11 cellular contexts compared by ENCODE assay signal in the genomic region with DNA sequence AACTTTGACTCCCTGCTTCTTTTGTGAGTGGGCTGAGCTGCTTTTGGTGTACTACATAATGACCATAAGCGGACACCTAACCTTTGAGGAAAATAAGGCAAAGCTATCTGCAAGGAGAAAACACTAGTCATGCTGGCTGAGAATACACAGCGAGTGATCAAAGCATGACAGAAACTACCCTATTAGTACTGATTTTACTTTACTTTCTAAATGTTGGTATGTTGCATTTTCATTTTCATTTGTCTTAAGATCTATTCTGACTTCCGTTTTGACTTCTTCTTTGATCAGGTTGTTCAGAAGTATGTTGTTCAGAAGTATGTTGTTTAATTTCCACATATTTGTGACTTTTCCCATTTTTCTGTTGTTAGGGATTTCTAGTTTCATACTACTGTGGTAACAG.
DNase-seq lines count a peak whose midpoint lies in the region; ATAC-seq, FAIRE-seq and TF ChIP-seq lines count a peak whose summit lies in the region.
"Had no signal": no experiment of that assay in that cellular context is flagged by ENCODE, and none has a peak within 500 bp of the region (broad histone marks: within the 10 kb centered on the region; RNA-seq: fewer than 3 reads in every experiment).

No MANE protein-coding gene starts in this region.

- no peak for DNase-seq in GM18507 (ENCODE audit: extremely low spot score, insufficient read length, low read depth)
- DNase-seq in GM20000 (ENCODE audit: low spot score) = peak; percentile 23
- DNase-seq in EL = no peak
- DNase-seq in activated CD8-positive, alpha-beta T cell treated with anti-CD3 and anti-CD28 coated beads for 36 hours = no peak
- no peak for DNase-seq in HuH-7 (ENCODE audit: low spot score)
- DNase-seq in H4 (ENCODE audit: low spot score) = no peak
- DNase-seq: activated naive CD8-positive, alpha-beta T cell treated with anti-CD3 and anti-CD28 coated beads for 36 hours; NCI-H510A treated with DMSO at 0.1 percent for 48 hours had no signal

- TF ChIP-seq CTCF in GM20000 (IDR thresholded peaks at IDR 0.05; ENCODE audit: extremely low read depth, missing control alignments) = no peak
- no peak for TF ChIP-seq CTCF in activated CD8-positive, alpha-beta T cell treated with anti-CD3 and anti-CD28 coated beads for 36 hours (IDR thresholded peaks at IDR 0.05)

- H3K27ac Mint-ChIP-seq in activated CD8-positive, alpha-beta T cell treated with anti-CD3 and anti-CD28 coated beads for 36 hours = no peak overlapping the region
- H3K27ac Mint-ChIP-seq: activated naive CD8-positive, alpha-beta T cell treated with anti-CD3 and anti-CD28 coated beads for 36 hours had no signal

- peak; percentile 50 for FAIRE-seq in GM18507 (lab: Jason Lieb, UNC)

- CTCF ChIA-PET in activated CD8-positive, alpha-beta T cell treated with anti-CD3 and anti-CD28 coated beads for 36 hours (lab: Charles Lee) = no interaction called here

- ATAC-seq in HG02852 (IDR thresholded peaks at IDR 0.05; ENCODE audit: unreplicated experiment) (peak; percentile 99), HG03439 (IDR thresholded peaks at IDR 0.05; ENCODE audit: unreplicated experiment) (peak; percentile 99)
- no peak for ATAC-seq in activated CD8-positive, alpha-beta T cell treated with anti-CD3 and anti-CD28 coated beads for 36 hours
- ATAC-seq: Right ventricle myocardium inferior had no signal

- POLR2A ChIA-PET in activated CD8-positive, alpha-beta T cell treated with anti-CD3 and anti-CD28 coated beads for 36 hours (lab: Charles Lee) = no interaction called here

- H3K4me1 Mint-ChIP-seq in activated CD8-positive, alpha-beta T cell treated with anti-CD3 and anti-CD28 coated beads for 36 hours (ENCODE audit: low read depth) = no peaks in the 10 kb centered on the region
- H3K4me1 Mint-ChIP-seq: activated naive CD8-positive, alpha-beta T cell treated with anti-CD3 and anti-CD28 coated beads for 36 hours had no signal

- intact Hi-C loops in activated CD8-positive, alpha-beta T cell treated with anti-CD3 and anti-CD28 coated beads for 36 hours (cut with micrococcal nuclease) = no loop called here

- no peak overlapping the region for H3K4me3 Mint-ChIP-seq in activated CD8-positive, alpha-beta T cell treated with anti-CD3 and anti-CD28 coated beads for 36 hours
- H3K4me3 Mint-ChIP-seq: activated naive CD8-positive, alpha-beta T cell treated with anti-CD3 and anti-CD28 coated beads for 36 hours had no signal

- H3K9me3 Mint-ChIP-seq in activated CD8-positive, alpha-beta T cell treated with anti-CD3 and anti-CD28 coated beads for 36 hours = peaks cover 5% of the 10 kb centered on the region
- H3K9me3 Mint-ChIP-seq: activated naive CD8-positive, alpha-beta T cell treated with anti-CD3 and anti-CD28 coated beads for 36 hours had no signal

- no peaks in the 10 kb centered on the region for H3K36me3 Mint-ChIP-seq in activated CD8-positive, alpha-beta T cell treated with anti-CD3 and anti-CD28 coated beads for 36 hours (ENCODE audit: low read depth)
- H3K36me3 Mint-ChIP-seq: activated naive CD8-positive, alpha-beta T cell treated with anti-CD3 and anti-CD28 coated beads for 36 hours had no signal

- H3K27me3 Mint-ChIP-seq in activated CD8-positive, alpha-beta T cell treated with anti-CD3 and anti-CD28 coated beads for 36 hours = no peaks in the 10 kb centered on the region
- H3K27me3 Mint-ChIP-seq: activated naive CD8-positive, alpha-beta T cell treated with anti-CD3 and anti-CD28 coated beads for 36 hours had no signal
